Comparison of ENCODE assay signal across 9 cellular contexts in genomic region chr3:25441234-25441856, GRCh38. TPM values are rescaled to one million over a fixed set of nuclear protein-coding genes. Genes with fewer than 3 reads are reported as not detected.
DNase-seq lines count a peak whose midpoint lies in the region; ATAC-seq and TF ChIP-seq lines count a peak whose summit lies in the region.
"Had no signal": no experiment of that assay in that cellular context is flagged by ENCODE, and none has a peak within 500 bp of the region (broad histone marks: within the 10 kb centered on the region; RNA-seq: fewer than 3 reads in every experiment).

No MANE protein-coding gene starts in this region.

- H3K36me3 Mint-ChIP-seq in activated CD8-positive, alpha-beta memory T cell treated with anti-CD3 and anti-CD28 coated beads, Interleukin-2, amount 10 ng/mL, durations not matched to agents 7 days and 5 days: no peaks in the 10 kb centered on the region

- CTCF ChIA-PET in activated CD8-positive, alpha-beta memory T cell treated with anti-CD3 and anti-CD28 coated beads, Interleukin-2, amount 10 ng/mL, durations not matched to agents 7 days and 5 days (lab: Charles Lee): interaction anchor here (0.6 to 1.8 kb wide), 2 partner anchors 12 to 151 kb away, joined by 3 to 6 read pairs; no protein-coding TSS in a partner anchor

- H3K9me3 ChIP-seq in fibroblast of lung (ENCODE audit: control insufficient read depth, insufficient read depth, low read depth, low read length): no peaks in the 10 kb centered on the region

- no peaks in the 10 kb centered on the region for H3K36me3 ChIP-seq in fibroblast of lung (ENCODE audit: control insufficient read depth, insufficient read depth, low read length)

- no peak overlapping the region for H3K4me3 Mint-ChIP-seq in activated CD8-positive, alpha-beta memory T cell treated with anti-CD3 and anti-CD28 coated beads, Interleukin-2, amount 10 ng/mL, durations not matched to agents 7 days and 5 days

- no peaks in the 10 kb centered on the region for H3K4me1 ChIP-seq in fibroblast of lung (ENCODE audit: control insufficient read depth, extremely low read depth, insufficient read depth, low read length)

- ATAC-seq in activated CD8-positive, alpha-beta memory T cell treated with anti-CD3 and anti-CD28 coated beads, Interleukin-2, amount 10 ng/mL, durations not matched to agents 7 days and 5 days: no peak
- ATAC-seq in HG02852 (IDR thresholded peaks at IDR 0.05; ENCODE audit: unreplicated experiment) (no peak), HG02610 (IDR thresholded peaks at IDR 0.05; ENCODE audit: unreplicated experiment) (no peak), GM19397 (IDR thresholded peaks at IDR 0.05; ENCODE audit: unreplicated experiment) (no peak)
- ATAC-seq: right cardiac atrium had no signal

- no peaks in the 10 kb centered on the region for H3K27me3 Mint-ChIP-seq in activated CD8-positive, alpha-beta memory T cell treated with anti-CD3 and anti-CD28 coated beads, Interleukin-2, amount 10 ng/mL, durations not matched to agents 7 days and 5 days

- H2AFZ ChIP-seq in fibroblast of lung (ENCODE audit: low read length): no peak overlapping the region

- no peak overlapping the region for H3K27ac ChIP-seq in fibroblast of lung (ENCODE audit: insufficient read depth, low read length)

- no peak overlapping the region for H3K27ac Mint-ChIP-seq in activated CD8-positive, alpha-beta memory T cell treated with anti-CD3 and anti-CD28 coated beads, Interleukin-2, amount 10 ng/mL, durations not matched to agents 7 days and 5 days

- TF ChIP-seq CTCF in fibroblast of lung (conservative IDR thresholded peaks at IDR 0.05 in 1 of 2, IDR thresholded peaks at IDR 0.05 in 1 of 2; ENCODE audit: low read depth in 1 of 2, low read length in 2 of 2): peak; percentile 52 to 65

- DNase-seq in activated CD8-positive, alpha-beta memory T cell treated with anti-CD3 and anti-CD28 coated beads, Interleukin-2, amount 50 U/mL, for 48 hours: peak; percentile 68
- no peak for DNase-seq in activated CD8-positive, alpha-beta memory T cell treated with anti-CD3 and anti-CD28 coated beads, Interleukin-2, amount 10 ng/mL, durations not matched to agents 7 days and 5 days
- peak; percentile 42 for DNase-seq in RPMI8226
- DNase-seq in fibroblast of lung (ENCODE audit: low read depth in 2 of 2): no peak
- peak; percentile 12 for DNase-seq in stimulated activated CD4-positive, alpha-beta T cell treated with anti-CD3 and anti-CD28 coated beads, Interleukin-4, amount 100 ng/mL, for 24 hours
- DNase-seq: right cardiac atrium had no signal

- no peaks in the 10 kb centered on the region for H3K9me3 Mint-ChIP-seq in activated CD8-positive, alpha-beta memory T cell treated with anti-CD3 and anti-CD28 coated beads, Interleukin-2, amount 10 ng/mL, durations not matched to agents 7 days and 5 days (ENCODE audit: low read depth)

- no peaks in the 10 kb centered on the region for H4K20me1 ChIP-seq in fibroblast of lung (ENCODE audit: control insufficient read depth, extremely low read depth, insufficient read depth, low read length)

- H3K79me2 ChIP-seq in fibroblast of lung (ENCODE audit: control insufficient read depth, insufficient read depth, low read length): no peaks in the 10 kb centered on the region

- H3K4me1 Mint-ChIP-seq in activated CD8-positive, alpha-beta memory T cell treated with anti-CD3 and anti-CD28 coated beads, Interleukin-2, amount 10 ng/mL, durations not matched to agents 7 days and 5 days: no peaks in the 10 kb centered on the region

- H3K27me3 ChIP-seq in fibroblast of lung (ENCODE audit: control insufficient read depth, insufficient read depth, low read length): no peaks in the 10 kb centered on the region

- H3K4me2 ChIP-seq in fibroblast of lung (ENCODE audit: extremely low read depth, insufficient read depth, low read length): no peak overlapping the region

- H3K4me3 ChIP-seq in fibroblast of lung (replicated peaks in 1 of 4; ENCODE audit: control extremely low read depth in 1 of 4, insufficient read depth in 1 of 4, low read depth in 3 of 4, low read length in 4 of 4): no peak overlapping the region

- H3K9ac ChIP-seq in fibroblast of lung (ENCODE audit: insufficient read depth, low read length): no peak overlapping the region

RNA-seq across cellular contexts. Expression of gene RARB, which starts 13.3 kb away (rescaled TPM):
- not detected for total RNA-seq in activated CD8-positive, alpha-beta memory T cell treated with anti-CD3 and anti-CD28 coated beads, Interleukin-2, amount 10 ng/mL, durations not matched to agents 7 days and 5 days
- 9.4 and 10.3 TPM in 2 replicates for total RNA-seq in fibroblast of lung
- 2.3 and 13.3 TPM in 2 replicates for polyA plus RNA-seq in fibroblast of lung
- 1.5 and 7.2 TPM in 2 replicates for polyA plus RNA-seq in fibroblast of lung (2012)
- 4.4 and 6.8 TPM in 2 replicates for polyA minus RNA-seq in fibroblast of lung (ENCODE audit: low replicate concordance)

Comparison
In these comparisons a context has a peak if more than half of its experiments do, and no peak if none do; other contexts are left out.
1. DNase-seq: peak in activated CD8-positive, alpha-beta memory T cell treated with anti-CD3 and anti-CD28 coated beads, Interleukin-2, amount 50 U/mL, for 48 hours (single experiment), RPMI8226 (single experiment) and stimulated activated CD4-positive, alpha-beta T cell treated with anti-CD3 and anti-CD28 coated beads, Interleukin-4, amount 100 ng/mL, for 24 hours (single experiment); none in activated CD8-positive, alpha-beta memory T cell treated with anti-CD3 and anti-CD28 coated beads, Interleukin-2, amount 10 ng/mL, durations not matched to agents 7 days and 5 days (single experiment) and fibroblast of lung (0 of 2).
2. RNA of gene RARB, which starts 13.3 kb away (total RNA-seq): 9.4 to 10.3 TPM in fibroblast of lung; not detected in activated CD8-positive, alpha-beta memory T cell treated with anti-CD3 and anti-CD28 coated beads, Interleukin-2, amount 10 ng/mL, durations not matched to agents 7 days and 5 days; every median in the first group is over 10 times any median in the second.